27 cellular contexts compared by ENCODE assay signal in genomic region chr16:72833969-72834368, GRCh38.
"Had no signal": no experiment of that assay in that cellular context is flagged by ENCODE, and none has a peak within 500 bp of the region (broad histone marks: within the 10 kb centered on the region; RNA-seq: fewer than 3 reads in every experiment).

No MANE protein-coding gene starts in this region.

- H3K27me3 ChIP-seq: adrenal gland, brain microvascular endothelial cell, heart left ventricle, right atrium auricular region, stomach, thyroid gland, upper lobe of right lung had no signal

- DNase-seq: activated CD4-positive, alpha-beta T cell treated with anti-CD3 and anti-CD28 coated beads for 48 hours; activated CD4-positive, alpha-beta T cell treated with anti-CD3 and anti-CD28 coated beads, Interleukin-2, amount 50 U/mL, for 48 hours; activated CD8-positive, alpha-beta memory T cell treated with anti-CD3 and anti-CD28 coated beads for 24 hours; activated effector memory CD4-positive, alpha-beta T cell treated with anti-CD3 and anti-CD28 coated beads, Interleukin-2, amount 50 U/mL, for 16 hours; activated naive CD4-positive, alpha-beta T cell treated with anti-CD3 and anti-CD28 coated beads for 36 hours; activated naive CD8-positive, alpha-beta T cell treated with anti-CD3 and anti-CD28 coated beads for 36 hours; adrenal gland; aorta; brain microvascular endothelial cell; foreskin fibroblast; heart left ventricle; hypothalamus; immature natural killer cell; kidney; left colon; naive B cell; occipital lobe; stimulated activated CD4-positive, alpha-beta T cell treated with anti-CD3 and anti-CD28 coated beads, Interleukin-15, amount 100 ng/mL, for 24 hours; stimulated activated CD4-positive, alpha-beta T cell treated with anti-CD3 and anti-CD28 coated beads, Interleukin-2, amount 100 ng/mL, for 24 hours; stimulated activated naive B cell treated with anti-CD40 and anti-IgM and Interleukin-4, amounts not matched to agents 10 μg/mL and 1 μg/mL and 100 μg/mL, for 72 hours; stomach; T-helper 9 cell; thyroid gland; upper lobe of right lung had no signal

- H3K4me1 ChIP-seq: right atrium auricular region, upper lobe of right lung had no signal

- H3K36me3 ChIP-seq: thyroid gland had no signal

- ATAC-seq: activated CD4-positive, CD25-positive, alpha-beta regulatory T cell treated with anti-CD3 and anti-CD28 coated beads, Interleukin-2, amount 50 U/mL, for 24 hours; heart left ventricle; stimulated activated naive B cell treated with anti-CD40 and anti-IgM and Interleukin-4, amounts not matched to agents 10 μg/mL and 1 μg/mL and 100 μg/mL, for 72 hours; upper lobe of right lung had no signal

- H3K27ac ChIP-seq: adrenal gland, brain microvascular endothelial cell, stomach, upper lobe of right lung, VCaP had no signal

- H3K4me3 ChIP-seq: adrenal gland, heart left ventricle, right atrium auricular region, stomach, thyroid gland, upper lobe of right lung had no signal

- H3K9me3 ChIP-seq: adrenal gland, heart left ventricle, right atrium auricular region, stomach, thyroid gland, upper lobe of right lung had no signal
